Comparison of ENCODE assay signal across 16 cellular contexts in genomic region chr13:30382836-30383525, GRCh38. TPM values are rescaled to one million over a fixed set of nuclear protein-coding genes. Genes with fewer than 3 reads are reported as not detected.
A peak's percentile ranks its signal among the peaks of the same experiment; 100 is the strongest.
DNase-seq lines count a peak whose midpoint lies in the region; ATAC-seq and TF ChIP-seq lines count a peak whose summit lies in the region.
"Had no signal": no experiment of that assay in that cellular context is flagged by ENCODE, and none has a peak within 500 bp of the region (broad histone marks: within the 10 kb centered on the region; RNA-seq: fewer than 3 reads in every experiment).

No MANE protein-coding gene starts in this region.

- TF ChIP-seq POLR2A in stomach (IDR thresholded peaks at IDR 0.05): no peak
- TF ChIP-seq POLR2A in spleen (IDR thresholded peaks at IDR 0.05): no peak

- peak overlapping the region; percentile 30 for H3K27ac Mint-ChIP-seq in activated CD4-positive, alpha-beta T cell treated with anti-CD3 and anti-CD28 coated beads for 36 hours
- H3K27ac Mint-ChIP-seq: stimulated activated naive CD8-positive, alpha-beta T cell treated with anti-CD3 and anti-CD28 coated beads, Interleukin-15, Interleukin-2, amounts not matched to agents 100 ng/mL and 50 ng/mL, for 24 hours; WTC11 had no signal

- H4K20me1 ChIP-seq in OCI-LY7 (ENCODE audit: insufficient read depth, low read length): no peaks in the 10 kb centered on the region

- H3K27me3 ChIP-seq in stomach (no peaks in the 10 kb centered on the region), spleen (replicated peaks in 1 of 7) (no peaks in the 10 kb centered on the region)
- H3K27me3 ChIP-seq: adrenal gland, vagina had no signal

- H3K36me3 ChIP-seq in OCI-LY7 (ENCODE audit: insufficient read depth, low read length) (no peaks in the 10 kb centered on the region), mucosa of descending colon (ENCODE audit: low read depth) (no peaks in the 10 kb centered on the region), stomach (no peaks in the 10 kb centered on the region), spleen (no peaks in the 10 kb centered on the region)
- H3K36me3 ChIP-seq: adrenal gland, left ventricle myocardium inferior, vagina had no signal

- WGBS in stomach, 5 donors: 30 to 58% (median 34%) methylated on average over 6 of the region's 6 CpGs
- WGBS in spleen, 5 donors: 35 to 49% (median 45%) methylated on average over 6 of the region's 6 CpGs

- TF ChIP-seq EP300 in stomach (IDR thresholded peaks at IDR 0.05): no peak

- DNase-seq in activated CD4-positive, alpha-beta T cell treated with anti-CD3 and anti-CD28 coated beads for 36 hours: peak; percentile 30
- no peak for DNase-seq in activated CD4-positive, alpha-beta T cell treated with anti-CD3 and anti-CD28 coated beads for 48 hours
- DNase-seq in DMS 273 (lab: John Stamatoyannopoulos, UW; ENCODE audit: unreplicated experiment) (peak; percentile 77), OCI-LY7 (ENCODE audit: low spot score) (peak; percentile 77), mucosa of descending colon (peak in 1 of 3 donors; percentile 52), stomach (no peak), spleen (no peak), RKO (ENCODE audit: low spot score) (no peak)
- DNase-seq: adrenal gland; central memory CD4-positive, alpha-beta T cell; left ventricle myocardium inferior; NCI-H226; posterior cingulate gyrus had no signal

- CTCF ChIA-PET in activated CD4-positive, alpha-beta T cell treated with anti-CD3 and anti-CD28 coated beads for 36 hours (lab: Charles Lee): interaction anchor here (1.0 to 1.5 kb wide), 4 partner anchors 10 to 13 kb away, joined by 3 to 9 read pairs (median 4); no protein-coding TSS in a partner anchor
- CTCF ChIA-PET in OCI-LY7 (lab: Charles Lee; ENCODE audit: unreplicated experiment): interaction anchor here (0.8 to 1.0 kb wide), 3 partner anchors 30 to 54 kb away, joined by 3 to 7 read pairs (median 4); no protein-coding TSS in a partner anchor

- peaks cover 37% of the 10 kb centered on the region for H3K4me1 Mint-ChIP-seq in activated CD4-positive, alpha-beta T cell treated with anti-CD3 and anti-CD28 coated beads for 36 hours

- peak overlapping the region; percentile 41; the same call in 1 of the 2 replicates for H2AFZ ChIP-seq in OCI-LY7 (ENCODE audit: low read length)

- BruUV-seq in OCI-LY7 (replicated peaks; lab: Mats Ljungman, UMichigan): no TSS peak

- no peaks in the 10 kb centered on the region for H3K27me3 Mint-ChIP-seq in activated CD4-positive, alpha-beta T cell treated with anti-CD3 and anti-CD28 coated beads for 36 hours
- H3K27me3 Mint-ChIP-seq: stimulated activated naive CD8-positive, alpha-beta T cell treated with anti-CD3 and anti-CD28 coated beads, Interleukin-15, Interleukin-2, amounts not matched to agents 100 ng/mL and 50 ng/mL, for 24 hours had no signal

- H3K36me3 Mint-ChIP-seq in activated CD4-positive, alpha-beta T cell treated with anti-CD3 and anti-CD28 coated beads for 36 hours (ENCODE audit: low read depth): no peaks in the 10 kb centered on the region
- H3K36me3 Mint-ChIP-seq: WTC11 had no signal

- H3K9me2 ChIP-seq in OCI-LY7 (ENCODE audit: insufficient read depth, low read length): no peaks in the 10 kb centered on the region

- H3K4me3 ChIP-seq in OCI-LY7 (ENCODE audit: low read depth, low read length, poor library complexity, severe bottlenecking): no peak overlapping the region
- H3K4me3 ChIP-seq in mucosa of descending colon: no peak overlapping the region
- H3K4me3 ChIP-seq in stomach: no peak overlapping the region
- no peak overlapping the region for H3K4me3 ChIP-seq in spleen
- H3K4me3 ChIP-seq: adrenal gland, left ventricle myocardium inferior, vagina had no signal

- H3K9me3 ChIP-seq in OCI-LY7 (ENCODE audit: low read length) (no peaks in the 10 kb centered on the region), mucosa of descending colon (no peaks in the 10 kb centered on the region), stomach (no peaks in the 10 kb centered on the region), spleen (no peaks in the 10 kb centered on the region)
- H3K9me3 ChIP-seq: adrenal gland, left ventricle myocardium inferior, vagina had no signal

- peak overlapping the region; percentile 35 for H3K4me3 Mint-ChIP-seq in activated CD4-positive, alpha-beta T cell treated with anti-CD3 and anti-CD28 coated beads for 36 hours
- H3K4me3 Mint-ChIP-seq: stimulated activated naive CD8-positive, alpha-beta T cell treated with anti-CD3 and anti-CD28 coated beads, Interleukin-15, Interleukin-2, amounts not matched to agents 100 ng/mL and 50 ng/mL, for 24 hours; WTC11 had no signal

- intact Hi-C loops in activated CD4-positive, alpha-beta T cell treated with anti-CD3 and anti-CD28 coated beads for 36 hours (cut with DNase I, micrococcal nuclease): no loop called here
- intact Hi-C loops in OCI-LY7 (cut with micrococcal nuclease; ENCODE audit: unreplicated experiment) (no loop called here), mucosa of descending colon (cut with DNase I, micrococcal nuclease) (no loop called here), stomach (cut with DNase I; ENCODE audit: low total_unique reads) (no loop called here), spleen (cut with DNase I; ENCODE audit: low total_unique reads) (no loop called here)

- POLR2A ChIA-PET in activated CD4-positive, alpha-beta T cell treated with anti-CD3 and anti-CD28 coated beads for 36 hours (lab: Charles Lee): interaction anchor here (0.6 kb wide), 3 partner anchors 35 to 527 kb away, joined by 3 to 9 read pairs (median 5); no protein-coding TSS in a partner anchor
- POLR2A ChIA-PET in OCI-LY7 (lab: Charles Lee): interaction anchor here (0.6 to 5.8 kb wide), 9 partner anchors 9 to 66 kb away, joined by 3 to 64 read pairs (median 6); no protein-coding TSS in a partner anchor

- H3K9me3 Mint-ChIP-seq in activated CD4-positive, alpha-beta T cell treated with anti-CD3 and anti-CD28 coated beads for 36 hours (ENCODE audit: low read depth): peaks cover 3% of the 10 kb centered on the region
- H3K9me3 Mint-ChIP-seq: stimulated activated naive CD8-positive, alpha-beta T cell treated with anti-CD3 and anti-CD28 coated beads, Interleukin-15, Interleukin-2, amounts not matched to agents 100 ng/mL and 50 ng/mL, for 24 hours had no signal

- H3K4me2 ChIP-seq in OCI-LY7 (ENCODE audit: low read length): peak overlapping the region; percentile 34; the same call in 1 of the 2 replicates

- TF ChIP-seq CTCF in OCI-LY7 (conservative IDR thresholded peaks at IDR 0.05; ENCODE audit: low read length): 0 out of 2 replicates have a peak, but pooled peaks have one; percentile 6
- no peak for TF ChIP-seq CTCF in mucosa of descending colon (IDR thresholded peaks at IDR 0.05)
- no peak for TF ChIP-seq CTCF in stomach (IDR thresholded peaks at IDR 0.05)
- no peak for TF ChIP-seq CTCF in spleen (IDR thresholded peaks at IDR 0.05 in 8 of 11, conservative IDR thresholded peaks at IDR 0.05 in 3 of 11)

- H3K4me1 ChIP-seq in OCI-LY7 (ENCODE audit: insufficient read depth, low read length, poor library complexity, severe bottlenecking): peaks cover 42% of the 10 kb centered on the region
- H3K4me1 ChIP-seq in mucosa of descending colon (ENCODE audit: low read depth): no peaks in the 10 kb centered on the region
- peaks cover 0 to 10% (median 5%) of the 10 kb centered on the region in 4 donors for H3K4me1 ChIP-seq in stomach
- H3K4me1 ChIP-seq in spleen: peaks cover 0 to 15% (median 6%) of the 10 kb centered on the region in 6 donors
- H3K4me1 ChIP-seq: adrenal gland, left ventricle myocardium inferior had no signal

- ATAC-seq in activated CD4-positive, alpha-beta T cell treated with anti-CD3 and anti-CD28 coated beads for 36 hours: peak; percentile 23
- ATAC-seq in mucosa of descending colon: peak; percentile 90
- ATAC-seq: WTC11 had no signal

- H3K27ac ChIP-seq in OCI-LY7 (ENCODE audit: low read depth, low read length, poor library complexity, severe bottlenecking) (peak overlapping the region; percentile 53), stomach (no peak overlapping the region), spleen (no peak overlapping the region)
- H3K27ac ChIP-seq: adrenal gland, left ventricle myocardium inferior, vagina had no signal

- H3K79me2 ChIP-seq in OCI-LY7 (ENCODE audit: insufficient read depth, low read depth, low read length): no peaks in the 10 kb centered on the region; the same call in 1 of the 2 replicates

RNA-seq across cellular contexts. Expression of gene UBE2L5, which starts 39.3 kb away (rescaled TPM):
- under 1 TPM in 1 of 2 experiments, not detected in 1; 0.11 TPM for total RNA-seq in activated CD4-positive, alpha-beta T cell treated with anti-CD3 and anti-CD28 coated beads for 36 hours
- 0.15 and 0.22 TPM in 2 replicates for total RNA-seq in OCI-LY7 (2014; rRNA removed; shearing (Covaris generic))
- total RNA-seq in OCI-LY7 (2022) (1.00 and 1.8 TPM in 2 replicates), mucosa of descending colon (not detected), stomach (not detected), spleen (not detected)
- polyA plus RNA-seq in stomach (not detected), spleen (under 1 TPM in 1 of 3 donors, not detected in 2; 0.05 TPM)
- total RNA-seq: left ventricle myocardium inferior, vagina had no signal

Comparison
In these comparisons a context has a peak if more than half of its experiments do, and no peak if none do; other contexts are left out.
1. DNase-seq: peak in activated CD4-positive, alpha-beta T cell treated with anti-CD3 and anti-CD28 coated beads for 36 hours (single experiment), DMS 273 (single experiment) and OCI-LY7 (single experiment); none in activated CD4-positive, alpha-beta T cell treated with anti-CD3 and anti-CD28 coated beads for 48 hours (single experiment), stomach (single experiment), spleen (single experiment) and RKO (single experiment).